In the genomic region with DNA sequence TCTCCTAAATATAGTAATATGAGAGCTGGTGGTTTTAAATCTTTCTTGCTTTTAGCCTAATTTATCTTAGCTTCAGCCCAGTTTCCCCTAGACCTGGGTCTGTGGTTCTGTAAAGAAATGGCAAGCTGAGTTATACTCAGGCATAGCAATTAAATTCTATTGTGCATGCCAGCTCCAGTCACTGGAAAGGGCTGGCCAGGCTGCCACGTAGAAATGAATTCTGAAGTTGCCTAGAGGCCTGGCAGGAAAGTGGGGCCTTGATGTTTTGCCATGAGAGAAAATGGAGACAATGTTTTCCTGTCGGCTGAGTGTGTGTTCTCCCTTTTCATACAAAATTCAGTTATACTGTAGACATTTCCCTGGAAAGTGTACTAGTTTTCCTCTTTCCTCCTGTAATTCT, we compare ENCODE assay signal across 25 cellular contexts. TPM values are rescaled to one million over a fixed set of nuclear protein-coding genes. Genes with fewer than 3 reads are reported as not detected.
DNase-seq lines count a peak whose midpoint lies in the region; ATAC-seq and TF ChIP-seq lines count a peak whose summit lies in the region.
"Had no signal": no experiment of that assay in that cellular context is flagged by ENCODE, and none has a peak within 500 bp of the region (broad histone marks: within the 10 kb centered on the region; RNA-seq: fewer than 3 reads in every experiment).

No MANE protein-coding gene starts in this region.

- TF ChIP-seq CTCF in brain (conservative IDR thresholded peaks at IDR 0.05) (no peak), right atrium auricular region (IDR thresholded peaks at IDR 0.05) (no peak), vagina (IDR thresholded peaks at IDR 0.05) (no peak)

- WGBS in aorta, 2 donors: 4 to 6% methylated on average over 2 of the region's 2 CpGs

- H3K9me3 ChIP-seq in aorta (ENCODE audit: control insufficient read depth, low read length): no peaks in the 10 kb centered on the region
- H3K9me3 ChIP-seq in right atrium auricular region: no peaks in the 10 kb centered on the region
- no peaks in the 10 kb centered on the region for H3K9me3 ChIP-seq in vagina
- H3K9me3 ChIP-seq: Caco-2, Peyer's patch had no signal

- H3K4me1 ChIP-seq in aorta (ENCODE audit: control insufficient read depth in 1 of 2, insufficient read depth in 2 of 2, low read length in 2 of 2) (peaks cover 0 to 8% of the 10 kb centered on the region in 2 donors), right atrium auricular region (no peaks in the 10 kb centered on the region), vagina (no peaks in the 10 kb centered on the region)
- H3K4me1 ChIP-seq: Caco-2, Peyer's patch had no signal

- peak overlapping the region; percentile 88 to 93 for H3K27ac ChIP-seq in aorta (ENCODE audit: low read depth in 1 of 2, low read length in 2 of 2)
- H3K27ac ChIP-seq in right atrium auricular region: no peak overlapping the region
- H3K27ac ChIP-seq in vagina: no peak overlapping the region
- H3K27ac ChIP-seq: 22Rv1; BLaER1 treated with 17β-estradiol and CSF1 and Interleukin-3, amounts not matched to agents 10 nM and 100 nM; KMS-11; Peyer's patch had no signal

- H3K27me3 Mint-ChIP-seq in brain: peaks cover 10% of the 10 kb centered on the region

- H3K9me3 Mint-ChIP-seq in brain: no peaks in the 10 kb centered on the region

- TF ChIP-seq POLR2A in vagina (IDR thresholded peaks at IDR 0.05): no peak

- peaks cover 5% of the 10 kb centered on the region for H3K4me1 Mint-ChIP-seq in brain
- H3K4me1 Mint-ChIP-seq: CD4-positive, alpha-beta memory T cell had no signal

- no peaks in the 10 kb centered on the region for H3K36me3 ChIP-seq in aorta (ENCODE audit: control insufficient read depth in 1 of 2, insufficient read depth in 2 of 2, low read length in 1 of 2)
- no peaks in the 10 kb centered on the region for H3K36me3 ChIP-seq in right atrium auricular region
- H3K36me3 ChIP-seq in vagina: no peaks in the 10 kb centered on the region
- H3K36me3 ChIP-seq: BLaER1 treated with 17β-estradiol and CSF1 and Interleukin-3, amounts not matched to agents 10 nM and 100 nM; Peyer's patch had no signal

- H3K4me3 ChIP-seq in aorta (ENCODE audit: low read length in 2 of 2) (no peak overlapping the region), right atrium auricular region (no peak overlapping the region), vagina (no peak overlapping the region)
- H3K4me3 ChIP-seq: BLaER1 treated with 17β-estradiol and CSF1 and Interleukin-3, amounts not matched to agents 10 nM and 100 nM; Peyer's patch had no signal

- intact Hi-C loops in aorta (cut with DNase I) (loop anchor here (2.0 to 10.0 kb wide), 4 partner anchors 117 to 531 kb away; partner anchors contain the start of gene ACTR3 (in 1 of the 2)), vagina (cut with DNase I) (no loop called here)

- DNase-seq in NCI-H1694 (lab: John Stamatoyannopoulos, UW) (peak; percentile 6), NCI-H1694 treated with DMSO at 0.1 percent for 48 hours (lab: John Stamatoyannopoulos, UW) (no peak), midbrain (lab: John Stamatoyannopoulos, UW) (peak; percentile 23), aorta (peak in 1 of 2 donors; percentile 72), NCI-H226 (no peak), right atrium auricular region (ENCODE audit: low spot score) (no peak), vagina (ENCODE audit: extremely low spot score in 2 of 2) (no peak)
- DNase-seq: ACHN; Caco-2; CD4-positive, alpha-beta memory T cell; DMS 273 treated with DMSO at 0.1 percent for 48 hours; DND-41; GOT3; IMR-90; NCI-H1105 treated with DMSO at 0.1 percent for 48 hours; NCI-H510A; NCI-H748 treated with DMSO at 0.1 percent for 48 hours; Peyer's patch had no signal

- H3K36me3 Mint-ChIP-seq in brain: no peaks in the 10 kb centered on the region
- H3K36me3 Mint-ChIP-seq: CD4-positive, alpha-beta memory T cell had no signal

- H3K27me3 ChIP-seq in aorta (ENCODE audit: control insufficient read depth in 1 of 2, insufficient read depth in 2 of 2, low read length in 1 of 2) (no peaks in the 10 kb centered on the region), right atrium auricular region (no peaks in the 10 kb centered on the region), vagina (no peaks in the 10 kb centered on the region)
- H3K27me3 ChIP-seq: BLaER1 treated with 17β-estradiol and CSF1 and Interleukin-3, amounts not matched to agents 10 nM and 100 nM; Peyer's patch had no signal

- peak overlapping the region in 4 of 5 experiments; percentile 78 to 93 (median 84) for H3K27ac Mint-ChIP-seq in brain
- H3K27ac Mint-ChIP-seq: CD4-positive, alpha-beta memory T cell had no signal

- ATAC-seq in aorta (ENCODE audit: low FRiP score): peak; percentile 73
- ATAC-seq: HCT116, SK-N-SH treated with all-trans-retinoic acid at 6 μM for 48 hours had no signal

- H3K4me3 Mint-ChIP-seq in brain: peak overlapping the region in 2 of 5 experiments; percentile 50 to 64
- H3K4me3 Mint-ChIP-seq: CD4-positive, alpha-beta memory T cell had no signal

RNA-seq across cellular contexts. Expression of gene DPP10, which starts 16.3 kb away (rescaled TPM):
- 4.7 TPM for polyA plus RNA-seq in brain (ENCODE audit: insufficient read depth, low read depth, low replicate concordance)
- total RNA-seq in aorta: not detected
- polyA plus RNA-seq in aorta: under 1 TPM in 1 of 2 donors, not detected in 1; 0.13 TPM
- total RNA-seq in right atrium auricular region: not detected
- total RNA-seq in vagina: not detected
- total RNA-seq: Caco-2; CD4-positive, alpha-beta memory T cell; IMR-90; OCI-LY7 had no signal
- polyA plus RNA-seq: CD4-positive, alpha-beta memory T cell; IMR-90 had no signal

Comparison
In these comparisons a context has a peak if more than half of its experiments do, and no peak if none do; other contexts are left out.
1. DNase-seq: peak in NCI-H1694 (single experiment) and midbrain (single experiment); none in NCI-H1694 treated with DMSO at 0.1 percent for 48 hours (single experiment), NCI-H226 (single experiment), right atrium auricular region (single experiment) and vagina (0 of 2).
2. H3K27ac ChIP-seq: peak in aorta (2 of 2); none in right atrium auricular region (0 of 2) and vagina (single experiment).